ENCODE assay signal across 14 cellular contexts in the genomic region with DNA sequence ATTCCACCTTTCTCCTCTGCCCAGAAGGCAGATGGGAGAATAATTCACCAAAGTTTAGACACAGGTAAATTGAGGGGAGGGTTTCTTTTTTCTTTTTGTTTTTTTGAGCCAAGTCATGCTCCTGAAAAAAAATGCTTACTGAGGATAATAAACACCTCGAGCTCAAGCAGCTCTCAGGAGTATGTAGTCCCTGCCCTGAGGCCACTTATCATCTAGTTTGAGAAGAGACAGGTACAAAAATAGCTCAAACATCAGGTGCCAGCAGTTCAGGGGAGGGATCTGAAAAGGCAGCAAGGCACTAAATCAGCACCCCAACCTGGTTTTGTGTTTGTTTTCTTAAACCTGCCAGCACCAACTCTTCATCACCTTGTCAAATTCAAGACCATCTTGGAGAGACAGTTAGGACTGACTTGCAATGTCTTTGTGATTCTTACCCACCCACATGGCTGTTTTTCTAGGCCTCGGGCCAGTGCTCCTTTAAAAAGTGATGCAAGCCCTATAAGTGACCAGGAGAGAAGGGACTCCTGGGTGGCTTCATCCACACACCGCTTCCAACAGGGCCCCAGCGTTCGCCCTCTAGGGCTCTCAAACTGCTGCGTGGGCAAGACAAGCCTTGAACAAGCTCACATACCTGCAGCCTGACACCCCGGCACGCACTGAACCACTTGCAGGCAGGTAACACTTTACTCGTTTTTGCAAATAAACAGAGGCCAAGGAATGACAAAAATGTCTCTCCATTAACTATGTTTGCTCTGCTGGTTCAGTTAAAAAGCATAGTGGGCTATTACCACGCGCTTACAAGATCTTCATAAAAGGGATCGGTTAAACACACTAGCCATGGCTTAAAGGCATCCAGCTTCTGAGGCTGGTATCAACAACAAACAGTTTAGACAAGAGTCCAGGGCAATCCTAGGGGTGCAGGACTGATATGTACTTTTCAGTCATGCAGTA. TPM values are rescaled to one million over a fixed set of nuclear protein-coding genes. Genes with fewer than 3 reads are reported as not detected.
DNase-seq lines count a peak whose midpoint lies in the region; ATAC-seq and TF ChIP-seq lines count a peak whose summit lies in the region.
"Had no signal": no experiment of that assay in that cellular context is flagged by ENCODE, and none has a peak within 500 bp of the region (broad histone marks: within the 10 kb centered on the region; RNA-seq: fewer than 3 reads in every experiment).

No MANE protein-coding gene starts in this region.

- no peak for TF ChIP-seq CTCF in lower lobe of right lung (IDR thresholded peaks at IDR 0.05)
- TF ChIP-seq CTCF in stomach (IDR thresholded peaks at IDR 0.05), result no peak

- H3K36me3 ChIP-seq in HUES6 (ENCODE audit: control insufficient read depth, insufficient read depth, low read length), result peaks cover 76% of the 10 kb centered on the region
- peaks cover 89% of the 10 kb centered on the region for H3K36me3 ChIP-seq in lower lobe of right lung
- peaks cover 58 to 94% (median 81%) of the 10 kb centered on the region in 4 donors for H3K36me3 ChIP-seq in stomach

- H3K27ac ChIP-seq in HUES6 (ENCODE audit: low read depth, low read length) (peak overlapping the region; percentile 12; the same call in 1 of the 2 replicates), cingulate gyrus (ENCODE audit: low read depth, low read length) (peak overlapping the region; percentile 7), lower lobe of right lung (peak overlapping the region; percentile 63), stomach (peak overlapping the region in 4 of 5 donors; percentile 49 to 67 (median 61))

- peak; percentile 91 to 93 for ATAC-seq in lower lobe of right lung
- no peak for ATAC-seq in GM19397 (IDR thresholded peaks at IDR 0.05; ENCODE audit: unreplicated experiment)
- ATAC-seq: activated CD4-positive, alpha-beta T cell treated with anti-CD3 and anti-CD28 coated beads for 36 hours; T-cell had no signal

- WGBS in stomach, 5 donors, result 65 to 80% (median 72%) methylated on average over 12 of the region's 12 CpGs

- peak overlapping the region; percentile 30 for H3K9ac ChIP-seq in HUES6 (ENCODE audit: low read length)

- peaks cover 76% of the 10 kb centered on the region for H3K4me1 ChIP-seq in HUES6 (ENCODE audit: control insufficient read depth, insufficient read depth, low read length)
- peaks cover 53% of the 10 kb centered on the region for H3K4me1 ChIP-seq in lower lobe of right lung
- H3K4me1 ChIP-seq in stomach, result peaks cover 38 to 90% (median 63%) of the 10 kb centered on the region in 4 donors

- no peaks in the 10 kb centered on the region for H3K27me3 ChIP-seq in HUES6 (ENCODE audit: control insufficient read depth, insufficient read depth, low read length)
- H3K27me3 ChIP-seq in lower lobe of right lung (ENCODE audit: low read depth), result no peaks in the 10 kb centered on the region
- H3K27me3 ChIP-seq in stomach, result no peaks in the 10 kb centered on the region

- no peak overlapping the region for H3K4me3 ChIP-seq in HUES6 (ENCODE audit: low read depth, low read length)
- no peak overlapping the region for H3K4me3 ChIP-seq in lower lobe of right lung
- H3K4me3 ChIP-seq in stomach, result no peak overlapping the region

- no peak for TF ChIP-seq EP300 in stomach (IDR thresholded peaks at IDR 0.05)

- TF ChIP-seq POLR2A in stomach (IDR thresholded peaks at IDR 0.05), result no peak

- intact Hi-C loops in lower lobe of right lung (cut with DNase I) (no loop called here), stomach (cut with DNase I; ENCODE audit: low total_unique reads) (no loop called here)

- H3K9me3 ChIP-seq in HUES6 (ENCODE audit: control insufficient read depth, insufficient read depth, low read depth, low read length), result no peaks in the 10 kb centered on the region
- no peaks in the 10 kb centered on the region for H3K9me3 ChIP-seq in lower lobe of right lung
- no peaks in the 10 kb centered on the region for H3K9me3 ChIP-seq in stomach

- DNase-seq in lower lobe of right lung, result peak; percentile 77
- DNase-seq in stomach, result no peak
- DNase-seq in NCI-H146 treated with DMSO at 0.1 percent for 48 hours (lab: John Stamatoyannopoulos, UW; ENCODE audit: unreplicated experiment), result no peak
- DNase-seq in stimulated activated CD4-positive, alpha-beta T cell treated with anti-CD3 and anti-CD28 coated beads, Interleukin-4, amount 100 ng/mL, for 4 hours, result no peak
- DNase-seq in central memory CD4-positive, alpha-beta T cell, result no peak
- DNase-seq: activated CD4-positive, alpha-beta T cell treated with anti-CD3 and anti-CD28 coated beads for 36 hours; activated T-cell treated with anti-CD3 and anti-CD28 coated beads, Interleukin-2, amount 50 U/mL, for 48 hours; anterior cingulate cortex; CD4-positive, CD25-positive, alpha-beta regulatory T cell; PC-3; T-cell had no signal

RNA-seq across cellular contexts. Expression of a gene that starts 13.9 kb away (rescaled TPM):
- total RNA-seq in lower lobe of right lung (60.1 TPM), stomach (100 to 1,000 TPM in 1 of 5 donors, 10 to 100 TPM in 4; 54.8 to 133 (median 95.0) TPM)
- polyA plus RNA-seq in stomach, result 10 to 100 TPM in 1 of 3 donors, 1 to 10 TPM in 2; 5.2 to 26.3 (median 7.5) TPM

Comparison
In these comparisons a context has a peak if more than half of its experiments do, and no peak if none do; other contexts are left out.
1. H3K27ac ChIP-seq: peak in every context shown above with its lines; median percentile 63 in lower lobe of right lung; 61 in stomach; 12 in HUES6; 7 in cingulate gyrus.